Comparison of ENCODE assay signal across 8 cellular contexts in the genomic region with DNA sequence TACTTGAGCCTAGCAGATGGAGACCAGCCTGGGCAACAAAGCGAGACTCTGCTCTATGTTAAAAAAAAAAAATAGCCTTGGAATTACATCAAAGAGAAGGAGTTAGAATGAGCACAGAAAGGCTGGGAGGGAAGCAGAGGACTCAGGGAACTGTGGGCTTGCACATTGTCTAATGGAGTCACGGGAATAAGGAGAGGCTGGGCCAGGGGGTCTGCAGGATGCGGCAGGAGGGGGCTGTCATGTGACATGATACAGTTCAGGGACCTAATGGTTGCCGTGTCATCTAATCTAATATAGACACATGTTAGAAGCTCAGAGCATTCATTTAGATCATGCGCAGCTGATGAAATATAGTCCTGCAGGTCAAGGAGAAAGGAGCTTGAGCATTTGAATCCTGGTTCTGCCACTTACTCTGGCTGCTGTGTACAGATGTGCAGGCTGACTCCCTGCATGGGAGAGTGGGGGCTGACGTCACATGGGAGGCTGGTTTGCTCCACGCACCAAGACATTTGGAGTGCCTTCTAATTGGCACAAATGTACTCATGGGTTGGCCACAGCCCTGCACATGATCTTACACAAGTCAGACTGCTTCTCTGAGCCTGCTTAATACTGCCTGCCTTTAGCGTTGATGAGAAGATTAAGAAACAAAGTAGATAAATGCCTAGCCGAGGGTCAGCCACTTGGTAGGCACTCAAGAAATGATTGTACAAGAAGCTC. TPM values are rescaled to one million over a fixed set of nuclear protein-coding genes. Genes with fewer than 3 reads are reported as not detected.
DNase-seq lines count a peak whose midpoint lies in the region; ATAC-seq and TF ChIP-seq lines count a peak whose summit lies in the region.

No MANE protein-coding gene starts in this region.

- ATAC-seq in HG03196 (IDR thresholded peaks at IDR 0.05; ENCODE audit: unreplicated experiment) (peak; percentile 34), foreskin keratinocyte (peak; percentile 38), GM19351 (IDR thresholded peaks at IDR 0.05; ENCODE audit: unreplicated experiment) (no peak), GM21367 (IDR thresholded peaks at IDR 0.05; ENCODE audit: unreplicated experiment) (no peak)
- peak; percentile 39 to 41 for ATAC-seq in stimulated activated naive B cell treated with anti-CD40 and anti-IgM and Interleukin-4, amounts not matched to agents 10 μg/mL and 1 μg/mL and 100 μg/mL, for 72 hours (replicated peaks)

- H3K4me3 Mint-ChIP-seq in activated CD4-positive, alpha-beta T cell treated with anti-CD3 and anti-CD28 coated beads, Interleukin-2, amount 10 ng/mL, durations not matched to agents 24 days and 14 days: peak overlapping the region; percentile 84
- H3K4me3 Mint-ChIP-seq in stimulated activated naive B cell treated with anti-CD40 and anti-IgM and Interleukin-4, amounts not matched to agents 10 μg/mL and 1 μg/mL and 100 μg/mL, for 72 hours: peak overlapping the region in 1 of 2 donors; percentile 84

- no peaks in the 10 kb centered on the region for H3K4me1 ChIP-seq in foreskin keratinocyte

- no peaks in the 10 kb centered on the region for H3K36me3 Mint-ChIP-seq in activated CD4-positive, alpha-beta T cell treated with anti-CD3 and anti-CD28 coated beads, Interleukin-2, amount 10 ng/mL, durations not matched to agents 24 days and 14 days (ENCODE audit: low read depth)
- H3K36me3 Mint-ChIP-seq in stimulated activated naive B cell treated with anti-CD40 and anti-IgM and Interleukin-4, amounts not matched to agents 10 μg/mL and 1 μg/mL and 100 μg/mL, for 72 hours: no peaks in the 10 kb centered on the region

- intact Hi-C loops in activated CD4-positive, alpha-beta T cell treated with anti-CD3 and anti-CD28 coated beads, Interleukin-2, amount 10 ng/mL, durations not matched to agents 24 days and 14 days (cut with micrococcal nuclease): loop anchor here (1.0 to 5.0 kb wide), 7 partner anchors 58 to 651 kb away; a partner anchor contains a TSS

- no peaks in the 10 kb centered on the region for H3K27me3 Mint-ChIP-seq in activated CD4-positive, alpha-beta T cell treated with anti-CD3 and anti-CD28 coated beads, Interleukin-2, amount 10 ng/mL, durations not matched to agents 24 days and 14 days
- H3K27me3 Mint-ChIP-seq in stimulated activated naive B cell treated with anti-CD40 and anti-IgM and Interleukin-4, amounts not matched to agents 10 μg/mL and 1 μg/mL and 100 μg/mL, for 72 hours: peaks cover 0 to 5% of the 10 kb centered on the region in 2 donors

- peaks cover 44% of the 10 kb centered on the region for H3K4me1 Mint-ChIP-seq in activated CD4-positive, alpha-beta T cell treated with anti-CD3 and anti-CD28 coated beads, Interleukin-2, amount 10 ng/mL, durations not matched to agents 24 days and 14 days
- peaks cover 39 to 42% of the 10 kb centered on the region in 2 donors for H3K4me1 Mint-ChIP-seq in stimulated activated naive B cell treated with anti-CD40 and anti-IgM and Interleukin-4, amounts not matched to agents 10 μg/mL and 1 μg/mL and 100 μg/mL, for 72 hours

- TF ChIP-seq CTCF in foreskin keratinocyte (conservative IDR thresholded peaks at IDR 0.05): no peak

- no peak overlapping the region for H3K27ac ChIP-seq in foreskin keratinocyte

- peak overlapping the region; percentile 100 for H3K27ac Mint-ChIP-seq in activated CD4-positive, alpha-beta T cell treated with anti-CD3 and anti-CD28 coated beads, Interleukin-2, amount 10 ng/mL, durations not matched to agents 24 days and 14 days
- H3K27ac Mint-ChIP-seq in stimulated activated naive B cell treated with anti-CD40 and anti-IgM and Interleukin-4, amounts not matched to agents 10 μg/mL and 1 μg/mL and 100 μg/mL, for 72 hours: peak overlapping the region; percentile 95

- DNase-seq in AG08395 (ENCODE audit: low spot score): peak; percentile 70
- no peak for DNase-seq in activated CD4-positive, alpha-beta T cell treated with anti-CD3 and anti-CD28 coated beads, Interleukin-2, amount 10 ng/mL, durations not matched to agents 24 days and 14 days
- DNase-seq in foreskin keratinocyte: no peak
- DNase-seq in stimulated activated naive B cell treated with anti-CD40 and anti-IgM and Interleukin-4, amounts not matched to agents 10 μg/mL and 1 μg/mL and 100 μg/mL, for 72 hours: no peak
- no peak for DNase-seq in NCI-H2081 (lab: John Stamatoyannopoulos, UW)

- peaks cover 3% of the 10 kb centered on the region for H3K27me3 ChIP-seq in foreskin keratinocyte

- H3K9me3 Mint-ChIP-seq in activated CD4-positive, alpha-beta T cell treated with anti-CD3 and anti-CD28 coated beads, Interleukin-2, amount 10 ng/mL, durations not matched to agents 24 days and 14 days: no peaks in the 10 kb centered on the region
- H3K9me3 Mint-ChIP-seq in stimulated activated naive B cell treated with anti-CD40 and anti-IgM and Interleukin-4, amounts not matched to agents 10 μg/mL and 1 μg/mL and 100 μg/mL, for 72 hours: no peaks in the 10 kb centered on the region

RNA-seq across cellular contexts. Expression of a gene that starts 32.7 kb away (rescaled TPM):
- total RNA-seq in activated CD4-positive, alpha-beta T cell treated with anti-CD3 and anti-CD28 coated beads, Interleukin-2, amount 10 ng/mL, durations not matched to agents 24 days and 14 days: not detected in 2 replicates
- not detected in 2 replicates for total RNA-seq in foreskin keratinocyte
- not detected in 2 replicates for polyA plus RNA-seq in foreskin keratinocyte

RNA-seq across cellular contexts. Expression of a gene that starts 57.8 kb away (rescaled TPM):
- 67.3 and 72.5 TPM in 2 replicates for total RNA-seq in activated CD4-positive, alpha-beta T cell treated with anti-CD3 and anti-CD28 coated beads, Interleukin-2, amount 10 ng/mL, durations not matched to agents 24 days and 14 days
- total RNA-seq in foreskin keratinocyte: 81.6 and 86.2 TPM in 2 replicates
- 117 and 123 TPM in 2 replicates for polyA plus RNA-seq in foreskin keratinocyte

Comparison
In these comparisons a context has a peak if more than half of its experiments do, and no peak if none do; other contexts are left out.
1. ATAC-seq: peak in HG03196 (single experiment), foreskin keratinocyte (single experiment) and stimulated activated naive B cell treated with anti-CD40 and anti-IgM and Interleukin-4, amounts not matched to agents 10 μg/mL and 1 μg/mL and 100 μg/mL, for 72 hours (2 of 2); none in GM19351 (single experiment) and GM21367 (single experiment).